ENCODE assay signal across 1 cellular context in the genomic region with DNA sequence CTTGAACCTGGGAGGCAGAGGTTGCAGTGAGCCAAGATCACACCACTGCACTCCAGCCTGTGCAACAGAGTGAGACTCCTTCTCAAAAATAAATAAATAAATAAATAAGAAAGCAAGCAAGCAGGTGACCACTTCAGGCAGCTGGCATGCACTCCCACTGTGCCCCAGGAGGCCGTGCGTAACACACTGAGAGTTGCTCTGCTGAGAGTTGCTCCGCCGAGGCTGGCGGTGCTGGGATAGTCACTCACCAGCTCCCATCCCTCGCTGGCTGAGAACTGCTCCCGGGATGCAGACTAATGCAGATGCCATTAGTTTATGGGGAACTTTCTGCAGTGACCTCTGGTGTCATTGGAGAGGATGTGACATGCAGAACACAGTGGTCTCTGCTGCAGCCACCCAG.
TF ChIP-seq lines count a peak whose summit lies in the region.

No MANE protein-coding gene starts in this region.

TF ChIP-seq in K562, 482 proteins besides CTCF, POLR2A, EP300 and RAD21 (continued from another document):
- TF ChIP-seq THRAP3 (IDR thresholded peaks at IDR 0.05; ENCODE audit: borderline replicate concordance) (no peak), RBM22 (IDR thresholded peaks at IDR 0.05; ENCODE audit: low read depth, low read length, poor library complexity, severe bottlenecking) (peak; percentile 32)
- TF ChIP-seq, protein P1, sequence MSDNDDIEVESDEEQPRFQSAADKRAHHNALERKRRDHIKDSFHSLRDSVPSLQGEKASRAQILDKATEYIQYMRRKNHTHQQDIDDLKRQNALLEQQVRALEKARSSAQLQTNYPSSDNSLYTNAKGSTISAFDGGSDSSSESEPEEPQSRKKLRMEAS (CRISPR knock-in tag; IDR thresholded peaks at IDR 0.05), result no peak
